In genomic region chr4:8028368-8028767, GRCh38 we compare ENCODE assay signal across 19 cellular contexts.
DNase-seq lines count a peak whose midpoint lies in the region; ATAC-seq, FAIRE-seq and TF ChIP-seq lines count a peak whose summit lies in the region.
"Had no signal": no experiment of that assay in that cellular context is flagged by ENCODE, and none has a peak within 500 bp of the region (broad histone marks: within the 10 kb centered on the region; RNA-seq: fewer than 3 reads in every experiment).

No MANE protein-coding gene starts in this region.

- no TSS peak for BruUV-seq in HepG2 (replicated peaks; lab: Mats Ljungman, UMichigan)

- no peaks in the 10 kb centered on the region for H3K27me3 Mint-ChIP-seq in activated T-helper 17 cell treated with anti-CD3 and anti-CD28 coated beads, Interleukin-2, amount 50 U/mL, for 72 hours
- H3K27me3 Mint-ChIP-seq: CD4-positive, alpha-beta memory T cell had no signal

- H3K36me3 Mint-ChIP-seq in activated T-helper 17 cell treated with anti-CD3 and anti-CD28 coated beads, Interleukin-2, amount 50 U/mL, for 72 hours (ENCODE audit: low read depth): no peaks in the 10 kb centered on the region
- H3K36me3 Mint-ChIP-seq: CD14-positive monocyte; CD4-positive, alpha-beta memory T cell had no signal

- intact Hi-C loops in HepG2 (cut with micrococcal nuclease; ENCODE audit: unreplicated experiment): no loop called here
- intact Hi-C loops in right lobe of liver (cut with DNase I): no loop called here
- intact Hi-C loops in gastrocnemius medialis (cut with DNase I; ENCODE audit: low total_unique reads): no loop called here
- intact Hi-C loops in tibial artery (cut with DNase I; ENCODE audit: low total_unique reads): no loop called here

- H3K4me2 ChIP-seq in HepG2 (ENCODE audit: low read depth, low read length) (no peak overlapping the region), H1 (ENCODE audit: insufficient read depth in 1 of 2, low read depth in 2 of 2, low read length in 2 of 2) (no peak overlapping the region)
- H3K4me2 ChIP-seq: BLaER1, KMS-11 had no signal

- H3K79me1 ChIP-seq in H1 (ENCODE audit: low read depth, low read length): no peaks in the 10 kb centered on the region

- no peaks in the 10 kb centered on the region for H3K9me3 ChIP-seq in HepG2 (ENCODE audit: low read length)
- H3K9me3 ChIP-seq in right lobe of liver: no peaks in the 10 kb centered on the region
- no peaks in the 10 kb centered on the region for H3K9me3 ChIP-seq in H1 (ENCODE audit: insufficient read depth in 2 of 2, low read depth in 1 of 2, low read length in 1 of 2)
- H3K9me3 ChIP-seq in gastrocnemius medialis: no peaks in the 10 kb centered on the region
- H3K9me3 ChIP-seq in tibial artery: no peaks in the 10 kb centered on the region
- H3K9me3 ChIP-seq: BLaER1 had no signal

- H3K4me1 ChIP-seq in HepG2 (ENCODE audit: insufficient read depth, low read length) (peaks cover 6% of the 10 kb centered on the region; the same call in 1 of the 2 replicates), right lobe of liver (no peaks in the 10 kb centered on the region), H1 (replicated peaks in 1 of 4; ENCODE audit: control insufficient read depth in 3 of 4, insufficient read depth in 4 of 4, low read length in 3 of 4) (peaks cover 0 to 3% (median 1%) of the 10 kb centered on the region in 4 experiments; a peak in 3 of 7 replicates), gastrocnemius medialis (no peaks in the 10 kb centered on the region), tibial artery (no peaks in the 10 kb centered on the region)

- H2BK120ac ChIP-seq in H1 (replicated peaks; ENCODE audit: low read depth, low read length): no peak overlapping the region

- no peak overlapping the region for H2BK5ac ChIP-seq in H1 (ENCODE audit: low read depth, low read length)

- peaks cover 4 to 66% of the 10 kb centered on the region in 2 experiments for H3K27me3 ChIP-seq in HepG2 (ENCODE audit: control insufficient read depth in 1 of 2, insufficient read depth in 2 of 2, low read length in 2 of 2)
- no peaks in the 10 kb centered on the region for H3K27me3 ChIP-seq in right lobe of liver
- H3K27me3 ChIP-seq in H1 (replicated peaks in 1 of 4; ENCODE audit: control insufficient read depth in 3 of 4, extremely low read depth in 1 of 4, insufficient read depth in 3 of 4, low read length in 3 of 4): no peaks in the 10 kb centered on the region; a peak in 1 of 7 replicates
- H3K27me3 ChIP-seq in gastrocnemius medialis: no peaks in the 10 kb centered on the region
- no peaks in the 10 kb centered on the region for H3K27me3 ChIP-seq in tibial artery

- H4K8ac ChIP-seq in H1 (ENCODE audit: extremely low read depth, insufficient read depth, low read length): no peak overlapping the region

- H3K9me3 Mint-ChIP-seq in activated T-helper 17 cell treated with anti-CD3 and anti-CD28 coated beads, Interleukin-2, amount 50 U/mL, for 72 hours: no peaks in the 10 kb centered on the region
- H3K9me3 Mint-ChIP-seq: CD4-positive, alpha-beta memory T cell; H9 had no signal

- WGBS in HepG2 (ENCODE audit: low lambda C conversion rate): under 1% methylated on average over 2 of the region's 2 CpGs
- 97% methylated on average over 2 of the region's 2 CpGs for WGBS in right lobe of liver (ENCODE audit: insufficient coverage, low coverage, low lambda C conversion rate, missing lambda C conversion rate)
- WGBS in H1 (ENCODE audit: extremely low coverage in 1 of 2, insufficient coverage in 1 of 2, insufficient read length in 1 of 2, insufficient replicate concordance in 2 of 2, low coverage in 1 of 2, low lambda C conversion rate in 2 of 2, missing lambda C conversion rate in 1 of 2), 2 experiments: 92 to 100% methylated on average over 1 to 2 of the region's 2 CpGs

- H3K79me2 ChIP-seq in HepG2 (ENCODE audit: insufficient read depth, low read length): no peaks in the 10 kb centered on the region
- H3K79me2 ChIP-seq in H1 (ENCODE audit: control insufficient read depth in 1 of 2, insufficient read depth in 2 of 2, low read length in 2 of 2): no peaks in the 10 kb centered on the region

- H2AK5ac ChIP-seq in H1 (ENCODE audit: low read depth, low read length): no peak overlapping the region

- no peak overlapping the region for H3K27ac ChIP-seq in HepG2 (ENCODE audit: extremely low read length, insufficient read depth, low read length)
- no peak overlapping the region for H3K27ac ChIP-seq in right lobe of liver
- H3K27ac ChIP-seq in H1 (ENCODE audit: low read depth, low read length): no peak overlapping the region
- H3K27ac ChIP-seq in gastrocnemius medialis: peak overlapping the region; percentile 42 to 69 (median 58)
- no peak overlapping the region for H3K27ac ChIP-seq in tibial artery
- H3K27ac ChIP-seq: BLaER1, KMS-11 had no signal

- no peak for DNase-seq in HepG2 (ENCODE audit: low spot score)
- DNase-seq in right lobe of liver: no peak
- no peak for DNase-seq in H1 (ENCODE audit: low read depth in 1 of 2, low spot score in 2 of 2)
- DNase-seq in gastrocnemius medialis: no peak
- no peak for DNase-seq in tibial artery
- DNase-seq: 8988T; CD4-positive, alpha-beta memory T cell; DMS153; GOT3; H9 had no signal

- 0 out of 2 replicates have a peak overlapping the region, but pooled peaks have one; percentile 8 for H2BK15ac ChIP-seq in H1 (ENCODE audit: low read length)

- no peak overlapping the region for H2BK12ac ChIP-seq in H1 (ENCODE audit: low read depth, low read length)

- CTCF ChIA-PET in HepG2 (lab: Yijun Ruan, JAX; ENCODE audit: low intra/inter-chr PET ratio, low total read pairs) (no interaction called here), H1 (lab: Charles Lee; ENCODE audit: partially characterized antibody) (interaction anchor here (0.6 to 1.6 kb wide), 3 partner anchors 20 to 40 kb away, joined by 3 to 5 read pairs (median 3); no protein-coding TSS in a partner anchor)

- no peak overlapping the region for H3K27ac Mint-ChIP-seq in activated T-helper 17 cell treated with anti-CD3 and anti-CD28 coated beads, Interleukin-2, amount 50 U/mL, for 72 hours
- H3K27ac Mint-ChIP-seq: CD14-positive monocyte, H9 had no signal

- H3K23ac ChIP-seq in H1 (ENCODE audit: insufficient read length): no peak overlapping the region

- H3K4me3 ChIP-seq in HepG2 (replicated peaks in 1 of 3; ENCODE audit: insufficient read depth in 1 of 3, low read depth in 2 of 3, low read length in 3 of 3) (no peak overlapping the region), right lobe of liver (no peak overlapping the region), H1 (ENCODE audit: extremely low read depth in 1 of 4, insufficient read depth in 2 of 4, low read depth in 3 of 4, low read length in 4 of 4) (no peak overlapping the region), gastrocnemius medialis (no peak overlapping the region), tibial artery (no peak overlapping the region)
- H3K4me3 ChIP-seq: BLaER1 had no signal

- FAIRE-seq in HepG2 (lab: Jason Lieb, UNC) (no peak), H1 (lab: Jason Lieb, UNC) (no peak)
- FAIRE-seq: G401.6, GM12892, GM18507 had no signal

- H2AFZ ChIP-seq in HepG2 (ENCODE audit: low read length) (no peak overlapping the region), H1 (ENCODE audit: low read length) (no peak overlapping the region)

- H3K14ac ChIP-seq in H1 (ENCODE audit: insufficient read length): no peak overlapping the region

- H3K9ac ChIP-seq in HepG2 (ENCODE audit: insufficient read depth, low read depth, low read length): no peak overlapping the region
- H3K9ac ChIP-seq in H1 (replicated peaks in 1 of 4; ENCODE audit: extremely low read depth in 1 of 4, low read depth in 3 of 4, low read length in 3 of 4): no peak overlapping the region
- H3K9ac ChIP-seq: BLaER1, KMS-11 had no signal

- H3K18ac ChIP-seq in H1 (ENCODE audit: extremely low read depth, low read length): no peak overlapping the region

- H2BK20ac ChIP-seq in H1 (ENCODE audit: low read length): no peak overlapping the region; the same call in 1 of the 2 replicates

- ATAC-seq in HepG2 (no peak), right lobe of liver (no peak), gastrocnemius medialis (peak in 1 of 2 donors; percentile 40), GM18868 (IDR thresholded peaks at IDR 0.05; ENCODE audit: unreplicated experiment) (no peak), HG03025 (IDR thresholded peaks at IDR 0.05; ENCODE audit: low FRiP score, unreplicated experiment) (no peak)
- ATAC-seq in activated T-helper 17 cell treated with anti-CD3 and anti-CD28 coated beads, Interleukin-2, amount 50 U/mL, for 72 hours (replicated peaks): peak; percentile 37

- TF ChIP-seq POLR2A in HepG2 (IDR thresholded peaks at IDR 0.05; ENCODE audit: insufficient read depth in 1 of 2, low read depth in 2 of 2, low read length in 2 of 2) (no peak), right lobe of liver (IDR thresholded peaks at IDR 0.05) (no peak), H1 (IDR thresholded peaks at IDR 0.05; ENCODE audit: control extremely low read depth in 1 of 2, low read depth in 2 of 2, low read length in 2 of 2) (no peak), gastrocnemius medialis (IDR thresholded peaks at IDR 0.05) (no peak)

- no peak for TF ChIP-seq EP300 in HepG2 (IDR thresholded peaks at IDR 0.05; ENCODE audit: low read depth in 2 of 2, low read length in 2 of 2)
- no peak for TF ChIP-seq EP300 in HepG2 (CRISPR knock-in tag; IDR thresholded peaks at IDR 0.05; ENCODE audit: borderline replicate concordance)
- TF ChIP-seq EP300 in H1 (IDR thresholded peaks at IDR 0.05; ENCODE audit: borderline replicate concordance in 1 of 2, low read depth in 2 of 2, low read length in 2 of 2): no peak

- no peak overlapping the region for H3K4ac ChIP-seq in H1 (replicated peaks; ENCODE audit: insufficient read length, low read depth, low read length)

- H3K56ac ChIP-seq in H1 (replicated peaks; ENCODE audit: insufficient read length, low read depth, low read length): no peak overlapping the region

- H4K20me1 ChIP-seq in HepG2 (ENCODE audit: insufficient read depth, low read length) (no peaks in the 10 kb centered on the region), H1 (replicated peaks in 1 of 2; ENCODE audit: control insufficient read depth in 1 of 2, insufficient read depth in 2 of 2, low read length in 2 of 2) (no peaks in the 10 kb centered on the region)

- in situ Hi-C loops in HepG2 (cut with HindIII; ENCODE audit: extremely low pct_ligation_motif_present, low pct_unique_long_range_greater_than_20kb) (no loop called here), gastrocnemius medialis (cut with MboI; ENCODE audit: low sequenced_read_pairs in 4 of 4) (no loop called here)

- peaks cover 2% of the 10 kb centered on the region; the same call in 1 of the 2 replicates for H3K23me2 ChIP-seq in H1 (ENCODE audit: low read depth, low read length)

- POLR2A ChIA-PET in HepG2 (lab: Yijun Ruan, JAX) (no interaction called here), H1 (lab: Charles Lee; ENCODE audit: partially characterized antibody) (no interaction called here)

- H3K4me3 Mint-ChIP-seq in activated T-helper 17 cell treated with anti-CD3 and anti-CD28 coated beads, Interleukin-2, amount 50 U/mL, for 72 hours: no peak overlapping the region
- H3K4me3 Mint-ChIP-seq: CD4-positive, alpha-beta memory T cell; H9 had no signal

- H3K4me1 Mint-ChIP-seq in activated T-helper 17 cell treated with anti-CD3 and anti-CD28 coated beads, Interleukin-2, amount 50 U/mL, for 72 hours: no peaks in the 10 kb centered on the region
- H3K4me1 Mint-ChIP-seq: CD14-positive monocyte; CD4-positive, alpha-beta memory T cell had no signal

- TF ChIP-seq RAD21 in HepG2 (CRISPR knock-in tag; IDR thresholded peaks at IDR 0.05): no peak
- no peak for TF ChIP-seq RAD21 in H1 (IDR thresholded peaks at IDR 0.05 in 1 of 2, conservative IDR thresholded peaks at IDR 0.05 in 1 of 2; ENCODE audit: low read depth in 2 of 2, low read length in 2 of 2)

- H4K91ac ChIP-seq in H1 (replicated peaks; ENCODE audit: insufficient read length, low read length): no peak overlapping the region

- no peak for TF ChIP-seq CTCF in HepG2 (CRISPR knock-in tag; IDR thresholded peaks at IDR 0.05)
- no peak for TF ChIP-seq CTCF in right lobe of liver (IDR thresholded peaks at IDR 0.05)
- TF ChIP-seq CTCF in H1 (IDR thresholded peaks at IDR 0.05; ENCODE audit: control extremely low read depth in 1 of 3, insufficient read depth in 1 of 3, low read depth in 1 of 3, low read length in 3 of 3): no peak
- TF ChIP-seq CTCF in gastrocnemius medialis (IDR thresholded peaks at IDR 0.05 in 4 of 5, conservative IDR thresholded peaks at IDR 0.05 in 1 of 5): no peak
- no peak for TF ChIP-seq CTCF in tibial artery (IDR thresholded peaks at IDR 0.05)

- H4K5ac ChIP-seq in H1 (ENCODE audit: insufficient read length, low read depth, low read length): no peak overlapping the region

- H3K36me3 ChIP-seq in HepG2 (replicated peaks in 1 of 2; ENCODE audit: control insufficient read depth in 1 of 2, insufficient read depth in 2 of 2, low read length in 2 of 2) (no peaks in the 10 kb centered on the region), right lobe of liver (no peaks in the 10 kb centered on the region), H1 (ENCODE audit: control insufficient read depth in 2 of 4, insufficient read depth in 4 of 4, low read length in 3 of 4) (no peaks in the 10 kb centered on the region), gastrocnemius medialis (peaks cover 0 to 97% of the 10 kb centered on the region in 2 donors), tibial artery (no peaks in the 10 kb centered on the region)
- H3K36me3 ChIP-seq: BLaER1 had no signal

Comparison
In these comparisons a context has a peak if more than half of its experiments do, and no peak if none do; other contexts are left out.
1. H3K27ac ChIP-seq: peak in gastrocnemius medialis (4 of 4); none in HepG2 (single experiment), right lobe of liver (0 of 3), H1 (single experiment) and tibial artery (0 of 2).